1 cellular context compared by ENCODE assay signal in genomic region chr3:187519428-187519890, GRCh38.
TF ChIP-seq lines count a peak whose summit lies in the region.

No MANE protein-coding gene starts in this region.

TF ChIP-seq in H1, 55 proteins besides CTCF, POLR2A, EP300 and RAD21 (continued from another document):
- TF ChIP-seq HDAC2 (IDR thresholded peaks at IDR 0.05; ENCODE audit: borderline replicate concordance in 1 of 2, low read depth in 2 of 2, low read length in 2 of 2) (peak in 1 of 2 experiments; percentile 60; a peak in 1 of 4 replicates), CHD7 (IDR thresholded peaks at IDR 0.05; ENCODE audit: insufficient replicate concordance, low read length) (no peak), ATF2 (IDR thresholded peaks at IDR 0.05; ENCODE audit: low read length) (peak; percentile 68; the same call in 1 of the 2 replicates), POLR2AphosphoS5 (IDR thresholded peaks at IDR 0.05; ENCODE audit: low read depth, low read length) (no peak), TEAD4 (IDR thresholded peaks at IDR 0.05; ENCODE audit: low read depth, low read length) (peak; percentile 97), FOSL1 (IDR thresholded peaks at IDR 0.05; ENCODE audit: insufficient read depth, low read depth, low read length) (no peak), CREB1 (IDR thresholded peaks at IDR 0.05) (0 out of 2 replicates have a peak, but pooled peaks have one; percentile 15), RNF2 (IDR thresholded peaks at IDR 0.05; ENCODE audit: borderline replicate concordance, low read depth, low read length, missing control alignments, poor library complexity, severe bottlenecking) (no peak), TBP (IDR thresholded peaks at IDR 0.05; ENCODE audit: low read depth, low read length) (no peak), SP1 (IDR thresholded peaks at IDR 0.05; ENCODE audit: low read depth, low read length) (peak; percentile 27; the same call in 1 of the 2 replicates), MAFK (IDR thresholded peaks at IDR 0.05; ENCODE audit: low read depth, low read length) (no peak)
